25 cellular contexts compared by ENCODE assay signal in the genomic region with DNA sequence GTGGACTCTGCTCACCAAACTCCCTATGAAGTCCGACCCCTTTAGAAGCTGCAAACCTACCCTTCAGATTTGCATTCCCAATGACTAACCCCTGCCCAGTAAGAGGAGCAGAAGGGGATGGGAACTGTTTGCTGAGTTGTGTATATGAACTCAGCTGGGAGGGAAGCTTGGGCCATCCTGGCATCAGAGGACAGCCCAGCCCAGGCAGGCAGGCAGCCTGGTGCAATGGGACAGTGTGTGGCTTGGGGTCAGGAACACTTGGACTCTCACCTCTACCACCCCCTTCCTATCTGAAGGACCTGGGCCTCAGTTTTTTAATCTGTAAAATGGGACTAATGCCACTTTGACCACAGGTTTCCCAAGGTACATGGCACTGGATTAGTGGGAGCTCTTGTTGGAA.
"Had no signal": no experiment of that assay in that cellular context is flagged by ENCODE, and none has a peak within 500 bp of the region (broad histone marks: within the 10 kb centered on the region; RNA-seq: fewer than 3 reads in every experiment).

No MANE protein-coding gene starts in this region.

- H3K27ac Mint-ChIP-seq: activated B cell treated with CpG ODN at 0.5 μM for 24 hours; activated CD4-positive, alpha-beta T cell treated with anti-CD3 and anti-CD28 coated beads, Interleukin-2, amount 10 ng/mL, durations not matched to agents 24 days and 14 days; activated naive CD4-positive, alpha-beta T cell treated with anti-CD3 and anti-CD28 coated beads for 36 hours; activated naive CD8-positive, alpha-beta T cell; T-cell had no signal

- H3K36me3 Mint-ChIP-seq: activated naive CD8-positive, alpha-beta T cell; brain; T-cell had no signal

- H3K4me3 ChIP-seq: MG63, SK-N-MC had no signal

- H3K9me3 Mint-ChIP-seq: activated B cell treated with CpG ODN at 0.5 μM for 24 hours; activated CD4-positive, alpha-beta T cell treated with anti-CD3 and anti-CD28 coated beads, Interleukin-2, amount 10 ng/mL, durations not matched to agents 24 days and 14 days; activated naive CD4-positive, alpha-beta T cell treated with anti-CD3 and anti-CD28 coated beads for 36 hours; T-cell had no signal

- H3K36me3 ChIP-seq: MG63 had no signal

- H3K4me3 Mint-ChIP-seq: activated B cell treated with CpG ODN at 0.5 μM for 24 hours; activated CD4-positive, alpha-beta T cell treated with anti-CD3 and anti-CD28 coated beads, Interleukin-2, amount 10 ng/mL, durations not matched to agents 24 days and 14 days; activated naive CD4-positive, alpha-beta T cell treated with anti-CD3 and anti-CD28 coated beads for 36 hours; activated naive CD8-positive, alpha-beta T cell; brain; T-cell had no signal

- DNase-seq: activated B cell treated with CpG ODN at 0.5 μM for 24 hours; activated CD4-positive, alpha-beta T cell treated with anti-CD3 and anti-CD28 coated beads for 1 hour; activated CD4-positive, alpha-beta T cell treated with anti-CD3 and anti-CD28 coated beads, Interleukin-2, amount 10 ng/mL, durations not matched to agents 24 days and 14 days; activated CD4-positive, alpha-beta T cell treated with anti-CD3 and anti-CD28 coated beads, Interleukin-2, amount 50 U/mL, for 48 hours; activated naive CD4-positive, alpha-beta T cell treated with anti-CD3 and anti-CD28 coated beads for 36 hours; activated T-cell treated with anti-CD3 and anti-CD28 coated beads, Interleukin-2, amount 50 U/mL, for 1 hour; amygdala; MG63; NCI-H1105; NCI-H1436 treated with DMSO at 0.1 percent for 48 hours; NCI-H187 treated with DMSO at 0.1 percent for 48 hours; NCI-H2171; NCI-H2227 treated with DMSO at 0.1 percent for 48 hours; NCI-H446 treated with DMSO at 0.1 percent for 48 hours; NCI-H524 treated with DMSO at 0.1 percent for 48 hours; NCI-H82; T-cell; T-helper 2 cell; T1000 had no signal

- H3K27me3 ChIP-seq: MG63 had no signal

- H3K9me3 ChIP-seq: MG63 had no signal

- FAIRE-seq: astrocyte, TTC549 had no signal

- H3K4me1 Mint-ChIP-seq: activated CD4-positive, alpha-beta T cell treated with anti-CD3 and anti-CD28 coated beads, Interleukin-2, amount 10 ng/mL, durations not matched to agents 24 days and 14 days; T-cell had no signal

- ATAC-seq: Right ventricle myocardium inferior, T-cell had no signal

- H3K27ac ChIP-seq: SK-N-MC had no signal
